In the genomic region with DNA sequence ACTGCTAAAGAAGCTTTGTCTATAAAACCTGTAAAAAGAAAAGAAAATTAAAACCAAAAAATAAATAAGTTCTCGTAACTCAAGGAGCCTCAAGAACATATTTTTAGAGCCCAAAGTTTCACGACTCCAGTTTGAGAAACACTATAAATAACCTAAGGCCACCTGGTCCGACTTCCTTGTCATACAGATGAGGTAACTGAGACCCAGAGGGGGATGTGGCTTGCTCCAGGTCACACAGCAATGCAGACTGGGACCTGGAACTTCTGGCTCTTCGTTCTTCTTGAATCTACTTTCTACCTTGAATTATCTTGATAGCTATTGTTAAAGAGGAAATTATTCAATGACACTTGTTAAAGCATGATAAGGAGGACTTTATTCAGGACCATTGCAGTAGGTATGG, we compare ENCODE assay signal across 25 cellular contexts.
"Had no signal": no experiment of that assay in that cellular context is flagged by ENCODE, and none has a peak within 500 bp of the region (broad histone marks: within the 10 kb centered on the region; RNA-seq: fewer than 3 reads in every experiment).

No MANE protein-coding gene starts in this region.

- ATAC-seq: effector memory CD8-positive, alpha-beta T cell; esophagus mucosa; foreskin keratinocyte; gastrocnemius medialis; gastroesophageal sphincter; heart left ventricle; heart right ventricle had no signal

- DNase-seq: colonic mucosa; cortex of kidney; dermis blood vessel endothelial cell; dorsolateral prefrontal cortex; effector CD4-positive, alpha-beta T cell; effector CD8-positive, alpha-beta T cell; effector memory CD4-positive, alpha-beta T cell; effector memory CD8-positive, alpha-beta T cell; endodermal cell; erythroblast; esophagus squamous epithelium; foreskin fibroblast; foreskin keratinocyte; foreskin melanocyte; gastrocnemius medialis; glutamatergic neuron; head of caudate nucleus; heart left ventricle; heart right ventricle had no signal

- H3K27ac ChIP-seq: colonic mucosa, coronary artery, dorsolateral prefrontal cortex, epithelial cell of prostate, esophagus muscularis mucosa, esophagus squamous epithelium, foreskin keratinocyte, gastrocnemius medialis, gastroesophageal sphincter, heart left ventricle, heart right ventricle, hepatocyte had no signal

- H2AFZ ChIP-seq: hepatocyte had no signal

- H3K4me1 ChIP-seq: colonic mucosa, foreskin keratinocyte, gastrocnemius medialis, heart left ventricle had no signal

- H3K36me3 ChIP-seq: colonic mucosa, esophagus muscularis mucosa, esophagus squamous epithelium, gastrocnemius medialis, gastroesophageal sphincter, heart left ventricle, heart right ventricle had no signal

- H3K79me2 ChIP-seq: hepatocyte had no signal

- H3K9me3 ChIP-seq: colonic mucosa, esophagus muscularis mucosa, esophagus squamous epithelium, gastrocnemius medialis, gastroesophageal sphincter, heart left ventricle had no signal

- H3K27me3 ChIP-seq: colonic mucosa, dorsolateral prefrontal cortex, esophagus muscularis mucosa, esophagus squamous epithelium, foreskin keratinocyte, gastrocnemius medialis, gastroesophageal sphincter, heart left ventricle, heart right ventricle, hepatocyte had no signal

- H3K4me2 ChIP-seq: hepatocyte had no signal

- H3K4me3 ChIP-seq: colonic mucosa, coronary artery, dorsolateral prefrontal cortex, esophagus muscularis mucosa, esophagus squamous epithelium, gastrocnemius medialis, gastroesophageal sphincter, heart left ventricle, heart right ventricle, hepatocyte had no signal
